10 cellular contexts compared by ENCODE assay signal in genomic region chr22:31177420-31178162, GRCh38. TPM values are rescaled to one million over a fixed set of nuclear protein-coding genes. Genes with fewer than 3 reads are reported as not detected.
DNase-seq lines count a peak whose midpoint lies in the region; ATAC-seq and TF ChIP-seq lines count a peak whose summit lies in the region.
"Had no signal": no experiment of that assay in that cellular context is flagged by ENCODE, and none has a peak within 500 bp of the region (broad histone marks: within the 10 kb centered on the region; RNA-seq: fewer than 3 reads in every experiment).

No MANE protein-coding gene starts in this region.

- H3K4me1 ChIP-seq in left lung (peaks cover 0 to 14% of the 10 kb centered on the region in 2 donors), stomach (peaks cover 0 to 46% (median 28%) of the 10 kb centered on the region in 4 donors)

- H3K27me3 Mint-ChIP-seq in brain, result no peaks in the 10 kb centered on the region
- H3K27me3 Mint-ChIP-seq in activated CD4-positive, alpha-beta T cell treated with anti-CD3 and anti-CD28 coated beads, Interleukin-2, amount 10 ng/mL, durations not matched to agents 24 days and 14 days, result no peaks in the 10 kb centered on the region

- TF ChIP-seq CTCF in 22Rv1 (IDR thresholded peaks at IDR 0.05) (no peak), brain (conservative IDR thresholded peaks at IDR 0.05) (no peak), left lung (IDR thresholded peaks at IDR 0.05) (no peak), stomach (IDR thresholded peaks at IDR 0.05) (no peak)

- intact Hi-C loops in left lung (cut with DNase I), result no loop called here
- intact Hi-C loops in stomach (cut with DNase I; ENCODE audit: low total_unique reads), result no loop called here
- intact Hi-C loops in activated CD4-positive, alpha-beta T cell treated with anti-CD3 and anti-CD28 coated beads, Interleukin-2, amount 10 ng/mL, durations not matched to agents 24 days and 14 days (cut with micrococcal nuclease), result no loop called here

- DNase-seq in HS-27A (ENCODE audit: low read depth), result peak; percentile 82
- DNase-seq in left lung, result no peak
- DNase-seq in stomach, result no peak
- DNase-seq in activated CD4-positive, alpha-beta T cell treated with anti-CD3 and anti-CD28 coated beads, Interleukin-2, amount 10 ng/mL, durations not matched to agents 24 days and 14 days, result no peak
- no peak for DNase-seq in stimulated activated CD4-positive, alpha-beta T cell treated with anti-CD3 and anti-CD28 coated beads, Interleukin-4, amount 100 ng/mL, for 4 hours
- DNase-seq: ovary had no signal

- peak overlapping the region in 3 of 5 experiments; percentile 62 to 92 (median 85) for H3K27ac Mint-ChIP-seq in brain
- H3K27ac Mint-ChIP-seq in activated CD4-positive, alpha-beta T cell treated with anti-CD3 and anti-CD28 coated beads, Interleukin-2, amount 10 ng/mL, durations not matched to agents 24 days and 14 days, result no peak overlapping the region

- no peaks in the 10 kb centered on the region for H3K27me3 ChIP-seq in left lung
- H3K27me3 ChIP-seq in stomach, result no peaks in the 10 kb centered on the region
- H3K27me3 ChIP-seq: BLaER1, ovary had no signal

- no peak overlapping the region for H3K4me3 Mint-ChIP-seq in brain
- H3K4me3 Mint-ChIP-seq in activated CD4-positive, alpha-beta T cell treated with anti-CD3 and anti-CD28 coated beads, Interleukin-2, amount 10 ng/mL, durations not matched to agents 24 days and 14 days, result no peak overlapping the region

- peak overlapping the region; percentile 100 for H3K27ac ChIP-seq in 22Rv1
- H3K27ac ChIP-seq in left lung, result no peak overlapping the region
- H3K27ac ChIP-seq in stomach, result peak overlapping the region in 2 of 5 donors; percentile 57 to 67
- H3K27ac ChIP-seq: BLaER1, ovary had no signal

- peaks cover 19% of the 10 kb centered on the region for H3K4me1 Mint-ChIP-seq in brain
- H3K4me1 Mint-ChIP-seq in activated CD4-positive, alpha-beta T cell treated with anti-CD3 and anti-CD28 coated beads, Interleukin-2, amount 10 ng/mL, durations not matched to agents 24 days and 14 days, result peaks cover 14% of the 10 kb centered on the region

- H3K4me3 ChIP-seq in left lung (no peak overlapping the region), stomach (no peak overlapping the region)
- H3K4me3 ChIP-seq: BLaER1, ovary had no signal

- peaks cover 3 to 13% (median 4%) of the 10 kb centered on the region in 5 experiments for H3K9me3 Mint-ChIP-seq in brain
- H3K9me3 Mint-ChIP-seq in activated CD4-positive, alpha-beta T cell treated with anti-CD3 and anti-CD28 coated beads, Interleukin-2, amount 10 ng/mL, durations not matched to agents 24 days and 14 days, result no peaks in the 10 kb centered on the region

- no peak for TF ChIP-seq POLR2A in stomach (IDR thresholded peaks at IDR 0.05)

- peaks cover 0 to 1% of the 10 kb centered on the region in 2 donors for H3K9me3 ChIP-seq in left lung
- no peaks in the 10 kb centered on the region for H3K9me3 ChIP-seq in stomach
- H3K9me3 ChIP-seq: ovary had no signal

- 80 to 92% (median 86%) methylated on average over 6 of the region's 6 CpGs for WGBS in stomach, 5 donors

- ATAC-seq in left lung, result peak; percentile 54
- ATAC-seq in GM21576 (IDR thresholded peaks at IDR 0.05; ENCODE audit: unreplicated experiment), result no peak

- H3K36me3 ChIP-seq in left lung (peaks cover 0 to 26% of the 10 kb centered on the region in 2 donors), stomach (peaks cover 3 to 32% (median 22%) of the 10 kb centered on the region in 4 donors)
- H3K36me3 ChIP-seq: ovary had no signal

- H3K36me3 Mint-ChIP-seq in brain, result peaks cover 80% of the 10 kb centered on the region
- peaks cover 23% of the 10 kb centered on the region for H3K36me3 Mint-ChIP-seq in activated CD4-positive, alpha-beta T cell treated with anti-CD3 and anti-CD28 coated beads, Interleukin-2, amount 10 ng/mL, durations not matched to agents 24 days and 14 days (ENCODE audit: low read depth)

- no peak for TF ChIP-seq EP300 in stomach (IDR thresholded peaks at IDR 0.05)

RNA-seq across cellular contexts. Expression of gene RNF185, which starts 17.6 kb away (rescaled TPM):
- polyA plus RNA-seq in brain (ENCODE audit: insufficient read depth, low read depth, low replicate concordance) (26.1 TPM), stomach (10 to 100 TPM; 18.9 to 25.4 (median 19.2) TPM)
- total RNA-seq in left lung (10 to 100 TPM; 28.2 to 34.3 TPM), stomach (10 to 100 TPM in 4 of 5 donors, 1 to 10 TPM in 1; 3.5 to 35.7 (median 24.4) TPM)
- 17.0 and 19.4 TPM in 2 replicates for total RNA-seq in activated CD4-positive, alpha-beta T cell treated with anti-CD3 and anti-CD28 coated beads, Interleukin-2, amount 10 ng/mL, durations not matched to agents 24 days and 14 days

RNA-seq across cellular contexts. Expression of gene LIMK2, which starts 34.5 kb away (rescaled TPM):
- polyA plus RNA-seq in brain (ENCODE audit: insufficient read depth, low read depth, low replicate concordance) (20.5 TPM), stomach (10 to 100 TPM; 19.9 to 26.6 (median 24.0) TPM)
- total RNA-seq in left lung (10 to 100 TPM; 68.7 to 87.6 TPM), stomach (100 to 1,000 TPM in 3 of 5 donors, 10 to 100 TPM in 2; 96.3 to 541 (median 124) TPM)
- total RNA-seq in activated CD4-positive, alpha-beta T cell treated with anti-CD3 and anti-CD28 coated beads, Interleukin-2, amount 10 ng/mL, durations not matched to agents 24 days and 14 days, result 34.2 and 35.9 TPM in 2 replicates

RNA-seq across cellular contexts. Expression of gene PLA2G3, which starts 37.3 kb away (rescaled TPM):
- 0.12 TPM for polyA plus RNA-seq in brain (ENCODE audit: insufficient read depth, low read depth, low replicate concordance)
- total RNA-seq in left lung, result 1 to 10 TPM; 4.3 to 9.9 TPM
- not detected for total RNA-seq in stomach
- polyA plus RNA-seq in stomach, result 1 to 10 TPM in 1 of 3 donors, under 1 TPM in 1, not detected in 1; 0.75 to 2.5 TPM
- not detected in 2 replicates for total RNA-seq in activated CD4-positive, alpha-beta T cell treated with anti-CD3 and anti-CD28 coated beads, Interleukin-2, amount 10 ng/mL, durations not matched to agents 24 days and 14 days
- polyA plus RNA-seq: ovary had no signal

RNA-seq across cellular contexts. Expression of gene INPP5J, which starts 54.8 kb away (rescaled TPM):
- polyA plus RNA-seq in brain (ENCODE audit: insufficient read depth, low read depth, low replicate concordance) (5.6 TPM), stomach (1 to 10 TPM; 5.5 to 9.5 (median 7.5) TPM)
- total RNA-seq in left lung (1 to 10 TPM; 3.8 to 4.0 TPM), stomach (10 to 100 TPM in 2 of 5 donors, 1 to 10 TPM in 3; 1.8 to 34.4 (median 9.6) TPM)
- total RNA-seq in activated CD4-positive, alpha-beta T cell treated with anti-CD3 and anti-CD28 coated beads, Interleukin-2, amount 10 ng/mL, durations not matched to agents 24 days and 14 days, result 0.07 and 0.26 TPM in 2 replicates
